In genomic region chr20:50559149-50559548, GRCh38 we compare ENCODE assay signal across 22 cellular contexts. TPM values are rescaled to one million over a fixed set of nuclear protein-coding genes. Genes with fewer than 3 reads are reported as not detected.
DNase-seq lines count a peak whose midpoint lies in the region; ATAC-seq and TF ChIP-seq lines count a peak whose summit lies in the region.
"Had no signal": no experiment of that assay in that cellular context is flagged by ENCODE, and none has a peak within 500 bp of the region (broad histone marks: within the 10 kb centered on the region; RNA-seq: fewer than 3 reads in every experiment).

No MANE protein-coding gene starts in this region.

- H3K9ac ChIP-seq in smooth muscle cell (ENCODE audit: low read depth) = no peak overlapping the region

- BruUV-seq in MCF 10A (replicated peaks; lab: Mats Ljungman, UMichigan) = no TSS peak

- POLR2A ChIA-PET in MCF 10A (lab: Yijun Ruan, JAX) = interaction anchor here (0.6 to 9.9 kb wide), 7 partner anchors 11 to 204 kb away, joined by 3 to 146 read pairs (median 16); partner anchors contain the start of gene PTPN1

- H3K27ac ChIP-seq in breast epithelium (no peak overlapping the region), RWPE2 (ENCODE audit: poor library complexity, severe bottlenecking) (peak overlapping the region; percentile 93), smooth muscle cell (ENCODE audit: low read depth) (peak overlapping the region; percentile 98), caudate nucleus (ENCODE audit: low read depth, low read length) (no peak overlapping the region)
- H3K27ac ChIP-seq: lower lobe of right lung, spleen had no signal

- H3K36me3 Mint-ChIP-seq in MCF 10A (ENCODE audit: insufficient read depth, unreplicated experiment) (peaks cover 47% of the 10 kb centered on the region), mesothelial cell of epicardium (peaks cover 11% of the 10 kb centered on the region)
- H3K36me3 Mint-ChIP-seq in central memory CD8-positive, alpha-beta T cell (ENCODE audit: insufficient read depth) = peaks cover 44% of the 10 kb centered on the region

- H3K36me3 ChIP-seq in breast epithelium (no peaks in the 10 kb centered on the region), RWPE2 (ENCODE audit: low read depth) (peaks cover 67% of the 10 kb centered on the region), smooth muscle cell (ENCODE audit: low read depth) (no peaks in the 10 kb centered on the region)
- H3K36me3 ChIP-seq: HAP-1 had no signal

- peaks cover 45% of the 10 kb centered on the region for H3K4me1 Mint-ChIP-seq in MCF 10A (ENCODE audit: insufficient read depth, unreplicated experiment)
- H3K4me1 Mint-ChIP-seq in central memory CD8-positive, alpha-beta T cell = peaks cover 39% of the 10 kb centered on the region
- peaks cover 24% of the 10 kb centered on the region for H3K4me1 Mint-ChIP-seq in mesothelial cell of epicardium
- H3K4me1 Mint-ChIP-seq: WTC11 had no signal

- H2AFZ ChIP-seq in smooth muscle cell (ENCODE audit: low read depth) = no peak overlapping the region

- H3K27me3 Mint-ChIP-seq in MCF 10A (ENCODE audit: insufficient read depth, unreplicated experiment) (no peaks in the 10 kb centered on the region), mesothelial cell of epicardium (ENCODE audit: low read depth) (no peaks in the 10 kb centered on the region)
- no peaks in the 10 kb centered on the region for H3K27me3 Mint-ChIP-seq in central memory CD8-positive, alpha-beta T cell
- H3K27me3 Mint-ChIP-seq: type B pancreatic cell had no signal

- peaks cover 64% of the 10 kb centered on the region for H3K79me2 ChIP-seq in smooth muscle cell (ENCODE audit: low read depth)

- intact Hi-C loops in MCF 10A (cut with micrococcal nuclease) = no loop called here
- intact Hi-C loops in breast epithelium (cut with DNase I; ENCODE audit: low total_unique reads) = loop anchor here (1.0 kb wide), 1 partner anchor 15 kb away; no protein-coding TSS in a partner anchor

- H3K4me3 ChIP-seq in breast epithelium = no peak overlapping the region
- no peak overlapping the region for H3K4me3 ChIP-seq in RWPE2 (ENCODE audit: severe bottlenecking)
- no peak overlapping the region for H3K4me3 ChIP-seq in smooth muscle cell
- H3K4me3 ChIP-seq: HAP-1, lower lobe of right lung, spleen, stomach had no signal

- peaks cover 20% of the 10 kb centered on the region for H3F3A ChIP-seq in smooth muscle cell (ENCODE audit: low read depth)

- H3K27me3 ChIP-seq in breast epithelium (no peaks in the 10 kb centered on the region), RWPE2 (ENCODE audit: insufficient read depth, poor library complexity, severe bottlenecking) (no peaks in the 10 kb centered on the region), smooth muscle cell (ENCODE audit: low read depth) (no peaks in the 10 kb centered on the region)
- H3K27me3 ChIP-seq: spleen, stomach had no signal

- H4K20me1 ChIP-seq in smooth muscle cell (ENCODE audit: low read depth) = peaks cover 31% of the 10 kb centered on the region

- H3K9me3 ChIP-seq in breast epithelium = no peaks in the 10 kb centered on the region
- H3K9me3 ChIP-seq in RWPE2 (ENCODE audit: severe bottlenecking) = peaks cover 7% of the 10 kb centered on the region
- no peaks in the 10 kb centered on the region for H3K9me3 ChIP-seq in smooth muscle cell (replicated peaks; ENCODE audit: low read depth)
- H3K9me3 ChIP-seq: HAP-1, lower lobe of right lung, spleen, stomach had no signal

- TF ChIP-seq CTCF in MCF 10A (IDR thresholded peaks at IDR 0.05; ENCODE audit: unreplicated experiment) (no peak), breast epithelium (IDR thresholded peaks at IDR 0.05) (no peak), RWPE2 (IDR thresholded peaks at IDR 0.05; ENCODE audit: poor library complexity, severe bottlenecking) (no peak), smooth muscle cell (IDR thresholded peaks at IDR 0.05; ENCODE audit: borderline replicate concordance, insufficient read depth, poor library complexity, severe bottlenecking) (no peak), mesothelial cell of epicardium (IDR thresholded peaks at IDR 0.05; ENCODE audit: unreplicated experiment) (no peak)

- H3K27ac Mint-ChIP-seq in MCF 10A (ENCODE audit: low read depth, unreplicated experiment) = peak overlapping the region; percentile 89
- peak overlapping the region; percentile 68 for H3K27ac Mint-ChIP-seq in central memory CD8-positive, alpha-beta T cell (ENCODE audit: low read depth)
- H3K27ac Mint-ChIP-seq in mesothelial cell of epicardium = no peak overlapping the region
- H3K27ac Mint-ChIP-seq: type B pancreatic cell had no signal

- H3K9me3 Mint-ChIP-seq in MCF 10A (ENCODE audit: unreplicated experiment) (no peaks in the 10 kb centered on the region), mesothelial cell of epicardium (no peaks in the 10 kb centered on the region)
- H3K9me3 Mint-ChIP-seq in central memory CD8-positive, alpha-beta T cell = no peaks in the 10 kb centered on the region
- H3K9me3 Mint-ChIP-seq: type B pancreatic cell, WTC11 had no signal

- H3K4me3 Mint-ChIP-seq in MCF 10A (ENCODE audit: unreplicated experiment) = no peak overlapping the region
- H3K4me3 Mint-ChIP-seq in central memory CD8-positive, alpha-beta T cell = peak overlapping the region; percentile 50
- H3K4me3 Mint-ChIP-seq in mesothelial cell of epicardium = no peak overlapping the region
- H3K4me3 Mint-ChIP-seq: type B pancreatic cell, WTC11 had no signal

- CTCF ChIA-PET in MCF 10A (lab: Yijun Ruan, JAX) = interaction anchor here (0.5 to 1.4 kb wide), 11 partner anchors 10 to 422 kb away, joined by 3 to 5 read pairs (median 3); no protein-coding TSS in a partner anchor

- H3K4me1 ChIP-seq in breast epithelium = no peaks in the 10 kb centered on the region
- H3K4me1 ChIP-seq in RWPE2 (ENCODE audit: insufficient read depth, poor library complexity, severe bottlenecking) = peaks cover 43% of the 10 kb centered on the region
- H3K4me1 ChIP-seq in smooth muscle cell (ENCODE audit: low read depth) = peaks cover 20% of the 10 kb centered on the region
- H3K4me1 ChIP-seq: HAP-1 had no signal

- H3K4me2 ChIP-seq in smooth muscle cell = peak overlapping the region; percentile 52

- no peak for TF ChIP-seq POLR2A in breast epithelium (IDR thresholded peaks at IDR 0.05)

- DNase-seq in MCF 10A (ENCODE audit: unreplicated experiment) (peak; percentile 21), breast epithelium (ENCODE audit: low spot score in 2 of 2) (no peak), RWPE2 (ENCODE audit: low spot score) (no peak), smooth muscle cell (lab: John Stamatoyannopoulos, UW; ENCODE audit: unreplicated experiment) (no peak), caudate nucleus (lab: John Stamatoyannopoulos, UW) (no peak), mesothelial cell of epicardium (ENCODE audit: low spot score in 2 of 2, unreplicated experiment in 2 of 2) (no peak)
- DNase-seq in central memory CD8-positive, alpha-beta T cell (ENCODE audit: low spot score in 2 of 2) = no peak
- DNase-seq: activated effector memory CD4-positive, alpha-beta T cell treated with anti-CD3 and anti-CD28 coated beads, Interleukin-2, amount 50 U/mL, for 16 hours; aorta; effector CD8-positive, alpha-beta T cell; GDM1; kidney; lower lobe of right lung; NCI-H510A treated with DMSO at 0.1 percent for 48 hours; occipital lobe; spleen; stimulated activated CD4-positive, alpha-beta T cell treated with anti-CD3 and anti-CD28 coated beads, Interleukin-4, amount 100 ng/mL, for 24 hours; stomach had no signal

- 95% methylated on average over 6 of the region's 6 CpGs for WGBS in smooth muscle cell (ENCODE audit: low lambda C conversion rate)

- no peak for ATAC-seq in RWPE2 (ENCODE audit: low read depth)
- no peak for ATAC-seq in central memory CD8-positive, alpha-beta T cell (replicated peaks; ENCODE audit: extremely low read depth, poor library complexity, severe bottlenecking)
- ATAC-seq in GM21447 (IDR thresholded peaks at IDR 0.05; ENCODE audit: unreplicated experiment) = no peak
- ATAC-seq: lower lobe of right lung, WTC11 had no signal

RNA-seq across cellular contexts. Expression of gene PTPN1, which starts 49.0 kb away (rescaled TPM):
- 56.4 and 63.0 TPM in 2 replicates for total RNA-seq in MCF 10A (2022)
- total RNA-seq in breast epithelium = 10 to 100 TPM; 23.8 to 29.2 (median 28.5) TPM
- total RNA-seq in smooth muscle cell = 28.9 and 35.6 TPM in 2 replicates
- polyA plus RNA-seq in smooth muscle cell = 16.1 and 19.4 TPM in 2 replicates
- 26.2 to 27.7 TPM (median 27.3 TPM) in 3 replicates for total RNA-seq in mesothelial cell of epicardium

Comparison
In these comparisons a context has a peak if more than half of its experiments do, and no peak if none do; other contexts are left out.
1. H3K27ac ChIP-seq: peak in RWPE2 (single experiment) and smooth muscle cell (single experiment); none in breast epithelium (0 of 2) and caudate nucleus (single experiment).